ENCODE assay signal across 8 cellular contexts in the genomic region with DNA sequence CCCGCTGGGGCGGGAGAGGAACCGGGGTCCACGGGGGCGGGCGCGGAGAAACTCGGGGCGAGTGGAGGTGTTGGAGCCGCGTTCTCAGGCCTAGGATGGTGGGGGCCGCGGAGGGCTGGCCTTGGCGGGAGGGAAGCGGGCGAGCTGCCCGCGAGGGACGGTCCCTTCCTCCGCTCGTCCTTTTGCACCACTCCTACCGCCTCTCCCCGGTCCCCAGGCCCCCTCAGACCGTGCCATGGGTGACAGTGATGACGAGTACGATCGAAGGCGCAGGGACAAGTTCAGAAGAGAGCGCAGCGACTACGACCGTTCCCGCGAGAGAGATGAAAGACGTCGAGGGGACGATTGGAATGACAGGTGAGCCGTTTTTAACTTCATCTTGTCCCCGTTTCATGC. TPM values are rescaled to one million over a fixed set of nuclear protein-coding genes. Genes with fewer than 3 reads are reported as not detected.
DNase-seq lines count a peak whose midpoint lies in the region; ATAC-seq and TF ChIP-seq lines count a peak whose summit lies in the region.

No MANE protein-coding gene starts in this region.

- no peaks in the 10 kb centered on the region for H3K9me3 Mint-ChIP-seq in CD4-positive, alpha-beta T cell
- no peaks in the 10 kb centered on the region for H3K9me3 Mint-ChIP-seq in activated T-helper 17 cell treated with anti-CD3 and anti-CD28 coated beads, Interleukin-2, amount 50 U/mL, for 72 hours
- H3K9me3 Mint-ChIP-seq in glutamatergic neuron (ENCODE audit: unreplicated experiment), result peaks cover 17% of the 10 kb centered on the region

- peak overlapping the region; percentile 91 for H3K27ac ChIP-seq in CD4-positive, alpha-beta T cell (ENCODE audit: low read depth, low read length)

- no peaks in the 10 kb centered on the region for H3K27me3 Mint-ChIP-seq in CD4-positive, alpha-beta T cell
- no peaks in the 10 kb centered on the region for H3K27me3 Mint-ChIP-seq in activated T-helper 17 cell treated with anti-CD3 and anti-CD28 coated beads, Interleukin-2, amount 50 U/mL, for 72 hours
- H3K27me3 Mint-ChIP-seq in glutamatergic neuron (ENCODE audit: unreplicated experiment), result peaks cover 22% of the 10 kb centered on the region

- H3K27me3 ChIP-seq in CD4-positive, alpha-beta T cell (ENCODE audit: control insufficient read depth, insufficient read depth, low read length), result no peaks in the 10 kb centered on the region

- CTCF ChIA-PET in CD4-positive, alpha-beta T cell (lab: Charles Lee), result interaction anchor here (1.2 to 2.4 kb wide), 3 partner anchors 19 to 369 kb away, joined by 3 to 13 read pairs (median 4); a partner anchor contains a TSS

- DNase-seq in CD4-positive, alpha-beta T cell, result no peak
- DNase-seq in glutamatergic neuron, result peak; percentile 62
- DNase-seq in posterior vena cava (ENCODE audit: low spot score), result peak; percentile 87
- DNase-seq in NCI-H128 (lab: John Stamatoyannopoulos, UW; ENCODE audit: unreplicated experiment), result no peak
- no peak for DNase-seq in sciatic nerve (ENCODE audit: low spot score)

- peak; percentile 25 for ATAC-seq in CD4-positive, alpha-beta T cell (ENCODE audit: poor library complexity)
- peak; percentile 32 for ATAC-seq in GM19452 (IDR thresholded peaks at IDR 0.05; ENCODE audit: unreplicated experiment)
- ATAC-seq in HG03565 (IDR thresholded peaks at IDR 0.05; ENCODE audit: unreplicated experiment), result peak; percentile 6
- peak; percentile 53 for ATAC-seq in activated T-helper 17 cell treated with anti-CD3 and anti-CD28 coated beads, Interleukin-2, amount 50 U/mL, for 72 hours (replicated peaks)
- no peak for ATAC-seq in sciatic nerve

- H3K4me1 Mint-ChIP-seq in CD4-positive, alpha-beta T cell (ENCODE audit: low read depth), result peaks cover 54% of the 10 kb centered on the region
- peaks cover 19% of the 10 kb centered on the region for H3K4me1 Mint-ChIP-seq in activated T-helper 17 cell treated with anti-CD3 and anti-CD28 coated beads, Interleukin-2, amount 50 U/mL, for 72 hours
- peaks cover 18% of the 10 kb centered on the region for H3K4me1 Mint-ChIP-seq in glutamatergic neuron (ENCODE audit: low read depth, unreplicated experiment)

- intact Hi-C loops in CD4-positive, alpha-beta T cell (cut with DNase I, micrococcal nuclease), result loop anchor here (1.0 to 5.0 kb wide), 3 partner anchors 12 to 367 kb away; a partner anchor contains a TSS
- intact Hi-C loops in posterior vena cava (cut with DNase I) (no loop called here), sciatic nerve (cut with DNase I) (loop anchor here (10.0 kb wide), 1 partner anchor 899 kb away; no protein-coding TSS in a partner anchor)

- no peak for TF ChIP-seq CTCF in CD4-positive, alpha-beta T cell (IDR thresholded peaks at IDR 0.05)
- no peak for TF ChIP-seq CTCF in glutamatergic neuron (IDR thresholded peaks at IDR 0.05; ENCODE audit: partially characterized antibody, unreplicated experiment)

- peak overlapping the region; percentile 100 for H3K4me3 Mint-ChIP-seq in CD4-positive, alpha-beta T cell
- peak overlapping the region; percentile 97 for H3K4me3 Mint-ChIP-seq in activated T-helper 17 cell treated with anti-CD3 and anti-CD28 coated beads, Interleukin-2, amount 50 U/mL, for 72 hours
- H3K4me3 Mint-ChIP-seq in glutamatergic neuron (ENCODE audit: unreplicated experiment), result peak overlapping the region; percentile 99

- POLR2A ChIA-PET in CD4-positive, alpha-beta T cell (lab: Charles Lee), result interaction anchor here (0.6 to 4.2 kb wide), 24 partner anchors 8 to 1996 kb away, joined by 3 to 206 read pairs (median 4); a partner anchor contains a TSS

- no peaks in the 10 kb centered on the region for H3K9me3 ChIP-seq in CD4-positive, alpha-beta T cell (ENCODE audit: control insufficient read depth, low read length)

- H3K27ac Mint-ChIP-seq in CD4-positive, alpha-beta T cell, result peak overlapping the region; percentile 96
- peak overlapping the region; percentile 99 for H3K27ac Mint-ChIP-seq in activated T-helper 17 cell treated with anti-CD3 and anti-CD28 coated beads, Interleukin-2, amount 50 U/mL, for 72 hours
- peak overlapping the region; percentile 98 for H3K27ac Mint-ChIP-seq in glutamatergic neuron (ENCODE audit: unreplicated experiment)

- H3K36me3 Mint-ChIP-seq in CD4-positive, alpha-beta T cell (ENCODE audit: low read depth), result peaks cover 62% of the 10 kb centered on the region
- H3K36me3 Mint-ChIP-seq in activated T-helper 17 cell treated with anti-CD3 and anti-CD28 coated beads, Interleukin-2, amount 50 U/mL, for 72 hours (ENCODE audit: low read depth), result peaks cover 99% of the 10 kb centered on the region
- no peaks in the 10 kb centered on the region for H3K36me3 Mint-ChIP-seq in glutamatergic neuron (ENCODE audit: unreplicated experiment)

RNA-seq across cellular contexts. Expression of a gene that starts 0.5 kb away (rescaled TPM):
- 100 to 1,000 TPM; 355 to 382 TPM for total RNA-seq in CD4-positive, alpha-beta T cell
- 100 to 1,000 TPM; 208 to 255 TPM for total RNA-seq in activated T-helper 17 cell treated with anti-CD3 and anti-CD28 coated beads, Interleukin-2, amount 50 U/mL, for 72 hours
- 213 TPM for total RNA-seq in glutamatergic neuron (ENCODE audit: unreplicated experiment)
- total RNA-seq in posterior vena cava, result 10 to 100 TPM; 78.0 to 91.2 TPM
- total RNA-seq in sciatic nerve, result 114 TPM

RNA-seq across cellular contexts. Expression of a gene that starts 8.2 kb away (rescaled TPM):
- total RNA-seq in CD4-positive, alpha-beta T cell, result 1 to 10 TPM; 4.3 to 6.1 TPM
- 10 to 100 TPM; 36.5 to 43.5 TPM for total RNA-seq in activated T-helper 17 cell treated with anti-CD3 and anti-CD28 coated beads, Interleukin-2, amount 50 U/mL, for 72 hours
- total RNA-seq in glutamatergic neuron (ENCODE audit: unreplicated experiment) (13.1 TPM), posterior vena cava (10 to 100 TPM; 55.7 to 58.7 TPM), sciatic nerve (62.6 TPM)

RNA-seq across cellular contexts. Expression of a gene that starts 14.2 kb away (rescaled TPM):
- total RNA-seq in CD4-positive, alpha-beta T cell, result 1 to 10 TPM; 1.1 to 1.5 TPM
- total RNA-seq in activated T-helper 17 cell treated with anti-CD3 and anti-CD28 coated beads, Interleukin-2, amount 50 U/mL, for 72 hours, result 1 to 10 TPM in 1 of 2 donors, under 1 TPM in 1; 0.79 to 3.2 TPM
- total RNA-seq in glutamatergic neuron (ENCODE audit: unreplicated experiment), result 3.2 TPM
- 1 to 10 TPM; 2.7 to 3.3 TPM for total RNA-seq in posterior vena cava
- 2.9 TPM for total RNA-seq in sciatic nerve

RNA-seq across cellular contexts. Expression of a gene that starts 20.3 kb away (rescaled TPM):
- total RNA-seq in CD4-positive, alpha-beta T cell, result under 1 TPM; 0.14 to 0.22 TPM
- total RNA-seq in activated T-helper 17 cell treated with anti-CD3 and anti-CD28 coated beads, Interleukin-2, amount 50 U/mL, for 72 hours, result not detected
- total RNA-seq in glutamatergic neuron (ENCODE audit: unreplicated experiment) (30.0 TPM), posterior vena cava (1 to 10 TPM; 2.8 to 9.4 TPM), sciatic nerve (0.94 TPM)

RNA-seq across cellular contexts. Expression of a gene that starts 22.8 kb away (rescaled TPM):
- total RNA-seq in CD4-positive, alpha-beta T cell, result 10 to 100 TPM; 26.3 to 28.2 TPM
- total RNA-seq in activated T-helper 17 cell treated with anti-CD3 and anti-CD28 coated beads, Interleukin-2, amount 50 U/mL, for 72 hours, result 10 to 100 TPM; 15.7 to 30.1 TPM
- 36.7 TPM for total RNA-seq in glutamatergic neuron (ENCODE audit: unreplicated experiment)
- total RNA-seq in posterior vena cava, result 10 to 100 TPM; 15.6 to 22.8 TPM
- total RNA-seq in sciatic nerve, result 28.7 TPM

Comparison
In these comparisons a context has a peak if more than half of its experiments do, and no peak if none do; other contexts are left out.
1. DNase-seq: peak in glutamatergic neuron (single experiment) and posterior vena cava (single experiment); none in CD4-positive, alpha-beta T cell (0 of 10), NCI-H128 (single experiment) and sciatic nerve (single experiment).
2. intact Hi-C loops: an anchor here in CD4-positive, alpha-beta T cell (1.0 to 5.0 kb wide) and sciatic nerve (10.0 kb wide); none called in posterior vena cava.
3. Peak in every context shown above with its lines, with median percentiles within 50 percentile points of each other: H3K27ac Mint-ChIP-seq and H3K4me3 Mint-ChIP-seq.